29 cellular contexts compared by ENCODE assay signal in genomic region chr3:45789235-45789812, GRCh38. TPM values are rescaled to one million over a fixed set of nuclear protein-coding genes. Genes with fewer than 3 reads are reported as not detected.
"Had no signal": no experiment of that assay in that cellular context is flagged by ENCODE, and none has a peak within 500 bp of the region (broad histone marks: within the 10 kb centered on the region; RNA-seq: fewer than 3 reads in every experiment).

No MANE protein-coding gene starts in this region.

- DNase-seq: colonic mucosa; cortex of kidney; effector CD8-positive, alpha-beta T cell; effector memory CD8-positive, alpha-beta T cell; erythroblast; esophagus squamous epithelium; foreskin fibroblast; foreskin melanocyte; gastrocnemius medialis; glutamatergic neuron; heart right ventricle; hippocampal formation; left cardiac atrium; left lung; left ventricle myocardium superior; lower lobe of right lung; mesenchymal stem cell; mucosa of descending colon; naive B cell had no signal

- H3K36me3 ChIP-seq: colonic mucosa, esophagus squamous epithelium, gastrocnemius medialis, heart right ventricle, left lung, lower lobe of right lung had no signal

- H3K27ac ChIP-seq: colonic mucosa, epithelial cell of prostate, esophagus squamous epithelium, gastrocnemius medialis, heart right ventricle, left lung, lower lobe of right lung had no signal

- H3K4me3 ChIP-seq: colonic mucosa, esophagus squamous epithelium, gastrocnemius medialis, heart right ventricle, left lung, lower lobe of right lung, mucosa of descending colon had no signal

- ATAC-seq: effector memory CD8-positive, alpha-beta T cell; esophagus mucosa; gastrocnemius medialis; heart right ventricle; left cardiac atrium; left lung; left ventricle myocardium superior; lower lobe of right lung; mucosa of descending colon had no signal

- H3K27me3 ChIP-seq: colonic mucosa had no signal

- H3K9me3 ChIP-seq: colonic mucosa, gastrocnemius medialis had no signal

- H3K4me1 ChIP-seq: colonic mucosa, esophagus squamous epithelium, gastrocnemius medialis, heart right ventricle, left lung, lower lobe of right lung had no signal

- FAIRE-seq: endometrium, islet of Langerhans, keratinocyte had no signal

RNA-seq across cellular contexts. Expression of gene SLC6A20, which starts 7.0 kb away (rescaled TPM):
- total RNA-seq: dermis microvascular lymphatic vessel endothelial cell, glomerular endothelial cell, left ventricle myocardium superior, lung microvascular endothelial cell, mesothelial cell of epicardium, myocyte had no signal
